ENCODE assay signal across 1 cellular context in the genomic region with DNA sequence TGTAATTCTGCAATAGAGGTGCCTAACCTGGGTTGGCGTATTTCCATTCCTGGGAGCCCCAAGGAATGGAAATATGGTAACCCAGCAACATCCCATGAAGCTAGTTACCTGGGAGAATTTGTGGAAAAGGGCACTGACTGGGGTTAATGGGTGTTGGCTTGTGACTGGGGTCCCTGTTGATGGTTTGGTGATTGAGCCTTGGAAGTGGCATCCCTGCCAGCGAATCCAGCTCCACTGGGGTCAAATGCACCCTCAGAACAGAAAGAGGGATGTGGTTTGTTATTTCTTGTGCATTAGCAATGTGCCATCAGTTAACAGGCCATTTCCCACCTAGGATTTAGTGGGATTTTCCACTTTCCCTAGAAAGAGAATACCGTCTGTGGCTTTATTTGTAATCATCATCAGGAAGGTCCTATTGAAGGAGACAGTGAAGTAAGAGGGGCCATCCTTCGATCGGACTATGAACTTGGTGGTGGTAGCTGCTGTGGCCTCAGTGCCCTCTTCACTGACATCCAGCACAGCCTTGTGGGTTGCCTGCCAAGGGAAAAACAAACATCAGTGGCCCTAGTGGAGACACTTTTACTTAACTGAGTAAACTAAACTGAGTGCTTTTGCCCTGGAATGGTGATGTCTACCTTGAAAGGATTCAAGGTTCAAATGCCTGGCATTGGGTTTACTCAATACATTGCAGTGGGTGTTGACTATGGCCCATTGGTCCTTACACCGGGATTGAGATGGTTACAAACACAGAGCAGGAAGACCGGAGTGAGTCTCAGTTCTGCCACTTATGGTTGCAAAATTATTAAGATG.
TF ChIP-seq lines count a peak whose summit lies in the region.

No MANE protein-coding gene starts in this region.

TF ChIP-seq in WTC11, 78 proteins besides CTCF, POLR2A, EP300 and RAD21 (continued from another document):
- TF ChIP-seq, protein P1, sequence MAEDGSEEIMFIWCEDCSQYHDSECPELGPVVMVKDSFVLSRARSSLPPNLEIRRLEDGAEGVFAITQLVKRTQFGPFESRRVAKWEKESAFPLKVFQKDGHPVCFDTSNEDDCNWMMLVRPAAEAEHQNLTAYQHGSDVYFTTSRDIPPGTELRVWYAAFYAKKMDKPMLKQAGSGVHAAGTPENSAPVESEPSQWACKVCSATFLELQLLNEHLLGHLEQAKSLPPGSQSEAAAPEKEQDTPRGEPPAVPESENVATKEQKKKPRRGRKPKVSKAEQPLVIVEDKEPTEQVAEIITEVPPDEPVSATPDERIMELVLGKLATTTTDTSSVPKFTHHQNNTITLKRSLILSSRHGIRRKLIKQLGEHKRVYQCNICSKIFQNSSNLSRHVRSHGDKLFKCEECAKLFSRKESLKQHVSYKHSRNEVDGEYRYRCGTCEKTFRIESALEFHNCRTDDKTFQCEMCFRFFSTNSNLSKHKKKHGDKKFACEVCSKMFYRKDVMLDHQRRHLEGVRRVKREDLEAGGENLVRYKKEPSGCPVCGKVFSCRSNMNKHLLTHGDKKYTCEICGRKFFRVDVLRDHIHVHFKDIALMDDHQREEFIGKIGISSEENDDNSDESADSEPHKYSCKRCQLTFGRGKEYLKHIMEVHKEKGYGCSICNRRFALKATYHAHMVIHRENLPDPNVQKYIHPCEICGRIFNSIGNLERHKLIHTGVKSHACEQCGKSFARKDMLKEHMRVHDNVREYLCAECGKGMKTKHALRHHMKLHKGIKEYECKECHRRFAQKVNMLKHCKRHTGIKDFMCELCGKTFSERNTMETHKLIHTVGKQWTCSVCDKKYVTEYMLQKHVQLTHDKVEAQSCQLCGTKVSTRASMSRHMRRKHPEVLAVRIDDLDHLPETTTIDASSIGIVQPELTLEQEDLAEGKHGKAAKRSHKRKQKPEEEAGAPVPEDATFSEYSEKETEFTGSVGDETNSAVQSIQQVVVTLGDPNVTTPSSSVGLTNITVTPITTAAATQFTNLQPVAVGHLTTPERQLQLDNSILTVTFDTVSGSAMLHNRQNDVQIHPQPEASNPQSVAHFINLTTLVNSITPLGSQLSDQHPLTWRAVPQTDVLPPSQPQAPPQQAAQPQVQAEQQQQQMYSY (CRISPR knock-in tag; IDR thresholded peaks at IDR 0.05): no peak
- TF ChIP-seq SOX15 (CRISPR knock-in tag; IDR thresholded peaks at IDR 0.05): no peak
- TF ChIP-seq FOXK1 (CRISPR knock-in tag; IDR thresholded peaks at IDR 0.05): no peak
- no peak for TF ChIP-seq ZNF121 (CRISPR knock-in tag; IDR thresholded peaks at IDR 0.05)
- no peak for TF ChIP-seq ESRRA (CRISPR knock-in tag; IDR thresholded peaks at IDR 0.05; ENCODE audit: borderline replicate concordance)
TF ChIP-seq in WTC11: peak in this region for 1.
